Comparison of ENCODE assay signal across 3 cellular contexts in genomic region chr19:34306213-34306661, GRCh38.
TF ChIP-seq lines count a peak whose summit lies in the region.

No MANE protein-coding gene starts in this region.

TF ChIP-seq in GM12878, 131 proteins besides CTCF, POLR2A, EP300 and RAD21:
- TF ChIP-seq MYB (IDR thresholded peaks at IDR 0.05; ENCODE audit: borderline replicate concordance, low read depth, low read length) (no peak), ASH2L (IDR thresholded peaks at IDR 0.05; ENCODE audit: borderline replicate concordance, low read depth) (no peak), ATF7 (IDR thresholded peaks at IDR 0.05; ENCODE audit: low read depth) (no peak), CEBPZ (IDR thresholded peaks at IDR 0.05; ENCODE audit: low read depth, low read length) (no peak), ZSCAN29 (IDR thresholded peaks at IDR 0.05) (no peak), SPI1 (IDR thresholded peaks at IDR 0.05; ENCODE audit: borderline replicate concordance, insufficient read depth, low read depth, low read length) (no peak), MTA2 (IDR thresholded peaks at IDR 0.05; ENCODE audit: low read depth) (no peak), RUNX3 (IDR thresholded peaks at IDR 0.05; ENCODE audit: low read length) (no peak), HDAC6 (IDR thresholded peaks at IDR 0.05; ENCODE audit: unreplicated experiment) (no peak), NBN (IDR thresholded peaks at IDR 0.05) (no peak), E2F4 (IDR thresholded peaks at IDR 0.05; ENCODE audit: low read depth, low read length) (no peak), NFIC (IDR thresholded peaks at IDR 0.05; ENCODE audit: low read depth, low read length) (no peak), BRCA1 (IDR thresholded peaks at IDR 0.05; ENCODE audit: low read depth, low read length) (no peak)

TF ChIP-seq in HepG2, 621 proteins besides CTCF, POLR2A, EP300 and RAD21 (continues in another document):
- TF ChIP-seq GMEB1 (CRISPR knock-in tag; IDR thresholded peaks at IDR 0.05; ENCODE audit: borderline replicate concordance) = no peak; the same call in 1 of the 2 replicates
- TF ChIP-seq ZKSCAN5 (CRISPR knock-in tag; IDR thresholded peaks at IDR 0.05) = no peak
- no peak for TF ChIP-seq ARHGAP35 (CRISPR knock-in tag; IDR thresholded peaks at IDR 0.05; ENCODE audit: borderline replicate concordance)
- TF ChIP-seq TARDBP (CRISPR knock-in tag; IDR thresholded peaks at IDR 0.05) = peak; percentile 71; the same call in 1 of the 2 replicates
- no peak for TF ChIP-seq SAFB2 (CRISPR knock-in tag; IDR thresholded peaks at IDR 0.05; ENCODE audit: borderline replicate concordance, low read depth)
- no peak for TF ChIP-seq SIN3A (IDR thresholded peaks at IDR 0.05; ENCODE audit: borderline replicate concordance, low read depth, low read length)
- no peak for TF ChIP-seq SOX13 (IDR thresholded peaks at IDR 0.05)
- peak in 1 of 2 experiments; percentile 92; a peak in 2 of 4 replicates for TF ChIP-seq SOX13 (CRISPR knock-in tag; conservative IDR thresholded peaks at IDR 0.05 in 1 of 2, IDR thresholded peaks at IDR 0.05 in 1 of 2)
- TF ChIP-seq PBX3 (CRISPR knock-in tag; IDR thresholded peaks at IDR 0.05; ENCODE audit: borderline replicate concordance) = no peak
- TF ChIP-seq TRIM22 (IDR thresholded peaks at IDR 0.05) = no peak
- TF ChIP-seq ZNF605 (CRISPR knock-in tag; IDR thresholded peaks at IDR 0.05) = no peak
- TF ChIP-seq GPBP1L1 (CRISPR knock-in tag; IDR thresholded peaks at IDR 0.05) = no peak
- peak; percentile 87 for TF ChIP-seq SALL1 (CRISPR knock-in tag; IDR thresholded peaks at IDR 0.05)
- TF ChIP-seq FOXC1 (CRISPR knock-in tag; IDR thresholded peaks at IDR 0.05; ENCODE audit: borderline replicate concordance) = no peak
- no peak for TF ChIP-seq SMAD9 (CRISPR knock-in tag; IDR thresholded peaks at IDR 0.05)
- no peak for TF ChIP-seq ZNF205 (CRISPR knock-in tag; IDR thresholded peaks at IDR 0.05)
- no peak for TF ChIP-seq ZBTB1 (CRISPR knock-in tag; IDR thresholded peaks at IDR 0.05; ENCODE audit: borderline replicate concordance)
- no peak for TF ChIP-seq TMF1 (CRISPR knock-in tag; IDR thresholded peaks at IDR 0.05; ENCODE audit: low read depth)
- no peak for TF ChIP-seq ZNF547 (CRISPR knock-in tag; IDR thresholded peaks at IDR 0.05)
- TF ChIP-seq GFI1 (CRISPR knock-in tag; IDR thresholded peaks at IDR 0.05; ENCODE audit: borderline replicate concordance) = no peak
- TF ChIP-seq RCOR2 (CRISPR knock-in tag; IDR thresholded peaks at IDR 0.05) = no peak
- TF ChIP-seq SMARCC2 (IDR thresholded peaks at IDR 0.05) = no peak

TF ChIP-seq in GM12891, 5 proteins besides CTCF, POLR2A, EP300 and RAD21:
- TF ChIP-seq TAF1 (IDR thresholded peaks at IDR 0.05; ENCODE audit: low read depth, low read length) (no peak), PAX5 (IDR thresholded peaks at IDR 0.05; ENCODE audit: insufficient read depth, low read length, severe bottlenecking) (no peak), POU2F2 (IDR thresholded peaks at IDR 0.05; ENCODE audit: low read depth, low read length) (no peak), POLR2AphosphoS5 (IDR thresholded peaks at IDR 0.05; ENCODE audit: low read depth, low read length) (no peak), SPI1 (IDR thresholded peaks at IDR 0.05; ENCODE audit: low read depth, low read length) (no peak)
